ENCODE assay signal across 38 cellular contexts in genomic region chr13:113091891-113092775, GRCh38. TPM values are rescaled to one million over a fixed set of nuclear protein-coding genes. Genes with fewer than 3 reads are reported as not detected.
"Had no signal": no experiment of that assay in that cellular context is flagged by ENCODE, and none has a peak within 500 bp of the region (broad histone marks: within the 10 kb centered on the region; RNA-seq: fewer than 3 reads in every experiment).

No MANE protein-coding gene starts in this region.

- ATAC-seq: activated T-helper 17 cell treated with anti-CD3 and anti-CD28 coated beads, Interleukin-2, amount 50 U/mL, for 72 hours; gastrocnemius medialis; left lung; psoas muscle; stimulated activated naive CD8-positive, alpha-beta T cell treated with anti-CD3 and anti-CD28 coated beads, Interleukin-15, Interleukin-2, amounts not matched to agents 100 U/mL and 50 U/mL, for 24 hours had no signal

- H3K4me3 ChIP-seq: esophagus squamous epithelium, gastrocnemius medialis, left lung, pancreas, psoas muscle, thoracic aorta, uterus had no signal

- H3K4me3 Mint-ChIP-seq: activated CD4-positive, alpha-beta memory T cell treated with anti-CD3 and anti-CD28 coated beads for 36 hours; activated CD4-positive, alpha-beta T cell treated with anti-CD3 and anti-CD28 coated beads, Interleukin-2, amount 10 ng/mL, durations not matched to agents 24 days and 14 days; activated T-helper 17 cell treated with anti-CD3 and anti-CD28 coated beads, Interleukin-2, amount 50 U/mL, for 72 hours; dendritic cell treated with granulocyte-macrophage colony-stimulating factor and Interleukin-4, amounts not matched to agents 40 ng/mL and 50 ng/mL, for 4 days; immature natural killer cell; mesothelial cell of epicardium; naive B cell; T-helper 1 cell treated with Interleukin-12 subunit alpha and Interleukin-12 subunit beta and Interleukin-4 antibody, amounts not matched to agents 30 μg/mL and 1 μg/mL, for 36 hours had no signal

- H3K9ac ChIP-seq: SK-N-SH had no signal

- H3K27ac ChIP-seq: brain microvascular endothelial cell, epithelial cell of prostate, esophagus squamous epithelium, gastrocnemius medialis, left lung, pancreas, psoas muscle, thoracic aorta, uterus, VCaP had no signal

- H3K36me3 ChIP-seq: brain microvascular endothelial cell, gastrocnemius medialis, uterus had no signal

- H3K27me3 Mint-ChIP-seq: activated CD4-positive, alpha-beta memory T cell treated with anti-CD3 and anti-CD28 coated beads for 36 hours; activated CD4-positive, alpha-beta T cell treated with anti-CD3 and anti-CD28 coated beads, Interleukin-2, amount 10 ng/mL, durations not matched to agents 24 days and 14 days; activated T-helper 17 cell treated with anti-CD3 and anti-CD28 coated beads, Interleukin-2, amount 50 U/mL, for 72 hours; dendritic cell treated with granulocyte-macrophage colony-stimulating factor and Interleukin-4, amounts not matched to agents 40 ng/mL and 50 ng/mL, for 4 days; naive B cell had no signal

- H3K27ac Mint-ChIP-seq: activated CD4-positive, alpha-beta memory T cell treated with anti-CD3 and anti-CD28 coated beads for 36 hours; activated CD4-positive, alpha-beta T cell treated with anti-CD3 and anti-CD28 coated beads, Interleukin-2, amount 10 ng/mL, durations not matched to agents 24 days and 14 days; activated T-helper 17 cell treated with anti-CD3 and anti-CD28 coated beads, Interleukin-2, amount 50 U/mL, for 72 hours; dendritic cell treated with granulocyte-macrophage colony-stimulating factor and Interleukin-4, amounts not matched to agents 40 ng/mL and 50 ng/mL, for 4 days; immature natural killer cell; mesothelial cell of epicardium; naive B cell; T-helper 1 cell treated with Interleukin-12 subunit alpha and Interleukin-12 subunit beta and Interleukin-4 antibody, amounts not matched to agents 30 μg/mL and 1 μg/mL, for 36 hours had no signal

- H3K27me3 ChIP-seq: esophagus squamous epithelium, gastrocnemius medialis, pancreas, uterus had no signal

- H3K9me3 Mint-ChIP-seq: activated CD4-positive, alpha-beta memory T cell treated with anti-CD3 and anti-CD28 coated beads for 36 hours; activated CD4-positive, alpha-beta T cell treated with anti-CD3 and anti-CD28 coated beads, Interleukin-2, amount 10 ng/mL, durations not matched to agents 24 days and 14 days; activated T-helper 17 cell treated with anti-CD3 and anti-CD28 coated beads, Interleukin-2, amount 50 U/mL, for 72 hours; dendritic cell treated with granulocyte-macrophage colony-stimulating factor and Interleukin-4, amounts not matched to agents 40 ng/mL and 50 ng/mL, for 4 days; immature natural killer cell; mesothelial cell of epicardium; naive B cell; T-helper 1 cell treated with Interleukin-12 subunit alpha and Interleukin-12 subunit beta and Interleukin-4 antibody, amounts not matched to agents 30 μg/mL and 1 μg/mL, for 36 hours had no signal

- H3K4me1 ChIP-seq: esophagus squamous epithelium, gastrocnemius medialis, left lung, pancreas, psoas muscle, uterus had no signal

- H3K4me2 ChIP-seq: SK-N-SH had no signal

- DNase-seq: activated CD4-positive, alpha-beta memory T cell treated with anti-CD3 and anti-CD28 coated beads for 36 hours; activated CD4-positive, alpha-beta T cell treated with anti-CD3 and anti-CD28 coated beads, Interleukin-2, amount 10 ng/mL, durations not matched to agents 24 days and 14 days; activated CD4-positive, CD25-positive, alpha-beta regulatory T cell treated with anti-CD3 and anti-CD28 coated beads, Interleukin-2, amount 50 U/mL, for 72 hours; activated CD8-positive, alpha-beta memory T cell treated with anti-CD3 and anti-CD28 coated beads, Interleukin-2, amount 50 U/mL, for 4 hours; activated gamma-delta T cell treated with Interleukin-2 at 50 U/mL for 16 hours; activated naive CD4-positive, alpha-beta T cell treated with anti-CD3 and anti-CD28 coated beads, Interleukin-2, amount 50 U/mL, for 16 hours; activated T-cell treated with anti-CD3 and anti-CD28 coated beads, Interleukin-2, amount 50 U/mL, for 1 hour; amniotic stem cell; brain microvascular endothelial cell; caudate nucleus; effector CD4-positive, alpha-beta T cell; esophagus squamous epithelium; gastrocnemius medialis; hippocampal formation; immature natural killer cell; kidney glomerular epithelial cell; naive B cell; nucleus accumbens; SK-N-SH; stimulated activated CD4-positive, alpha-beta T cell treated with anti-CD3 and anti-CD28 coated beads, Interleukin-2, amount 100 ng/mL, for 48 hours; stimulated activated naive CD8-positive, alpha-beta T cell treated with anti-CD3 and anti-CD28 coated beads, Interleukin-15, Interleukin-2, amounts not matched to agents 100 U/mL and 50 U/mL, for 24 hours; SW 1271; T-helper 9 cell; trophoblast cell; uterus had no signal

- H3K9me3 ChIP-seq: esophagus squamous epithelium, gastrocnemius medialis, left lung, pancreas, psoas muscle, SK-N-SH, thoracic aorta, uterus had no signal

- H3K4me1 Mint-ChIP-seq: activated CD4-positive, alpha-beta T cell treated with anti-CD3 and anti-CD28 coated beads, Interleukin-2, amount 10 ng/mL, durations not matched to agents 24 days and 14 days; activated T-helper 17 cell treated with anti-CD3 and anti-CD28 coated beads, Interleukin-2, amount 50 U/mL, for 72 hours; immature natural killer cell; naive B cell had no signal

- H3K36me3 Mint-ChIP-seq: activated CD4-positive, alpha-beta memory T cell treated with anti-CD3 and anti-CD28 coated beads for 36 hours; immature natural killer cell had no signal

RNA-seq across cellular contexts. Expression of gene F7, which starts 13.5 kb away (rescaled TPM):
- total RNA-seq: activated CD4-positive, alpha-beta T cell treated with anti-CD3 and anti-CD28 coated beads, Interleukin-2, amount 10 ng/mL, durations not matched to agents 24 days and 14 days; astrocyte; esophagus squamous epithelium; left lung; thoracic aorta had no signal
- polyA plus RNA-seq: SK-N-SH had no signal

RNA-seq across cellular contexts. Expression of gene F10, which starts 30.5 kb away (rescaled TPM):
- total RNA-seq: activated CD4-positive, alpha-beta memory T cell treated with anti-CD3 and anti-CD28 coated beads for 36 hours; activated CD4-positive, alpha-beta T cell treated with anti-CD3 and anti-CD28 coated beads, Interleukin-2, amount 10 ng/mL, durations not matched to agents 24 days and 14 days; activated CD8-positive, alpha-beta memory T cell treated with anti-CD3 and anti-CD28 coated beads for 36 hours had no signal
- polyA plus RNA-seq: immature natural killer cell, neural cell had no signal
